Comparison of ENCODE assay signal across 15 cellular contexts in the genomic region with DNA sequence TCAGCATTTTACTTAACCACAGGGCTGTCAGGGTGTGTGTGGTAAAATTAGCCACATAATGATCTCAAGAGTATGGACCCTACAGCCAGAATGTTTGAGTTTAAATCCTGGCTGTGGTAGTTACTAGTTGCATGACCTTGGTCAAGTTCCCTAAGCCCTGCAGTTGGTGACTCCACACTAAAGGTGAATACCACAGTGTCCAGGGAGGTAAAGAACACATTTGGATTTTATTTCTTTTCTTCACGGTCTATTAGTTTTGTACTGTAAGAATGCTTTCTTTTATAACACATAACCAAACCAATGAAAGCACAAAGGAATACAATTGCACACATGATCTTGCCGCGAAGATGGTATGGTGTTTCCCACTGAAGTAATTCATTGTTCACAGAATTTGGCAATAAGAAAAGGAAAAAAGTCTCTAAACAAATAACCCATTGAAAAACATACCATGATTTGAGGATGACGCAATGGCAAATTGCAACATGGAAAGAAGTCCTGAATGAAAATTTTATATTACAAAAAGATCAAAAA. TPM values are rescaled to one million over a fixed set of nuclear protein-coding genes. Genes with fewer than 3 reads are reported as not detected.
A peak's percentile ranks its signal among the peaks of the same experiment; 100 is the strongest.
DNase-seq lines count a peak whose midpoint lies in the region; ATAC-seq, FAIRE-seq and TF ChIP-seq lines count a peak whose summit lies in the region.
"Had no signal": no experiment of that assay in that cellular context is flagged by ENCODE, and none has a peak within 500 bp of the region (broad histone marks: within the 10 kb centered on the region; RNA-seq: fewer than 3 reads in every experiment).

No MANE protein-coding gene starts in this region.

- no peak for TF ChIP-seq CTCF in Calu3 (IDR thresholded peaks at IDR 0.05; ENCODE audit: unreplicated experiment)
- no peak for TF ChIP-seq CTCF in pancreas (IDR thresholded peaks at IDR 0.05)
- TF ChIP-seq CTCF in smooth muscle cell (IDR thresholded peaks at IDR 0.05; ENCODE audit: borderline replicate concordance, insufficient read depth, poor library complexity, severe bottlenecking) = no peak

- no peaks in the 10 kb centered on the region for H4K20me1 ChIP-seq in smooth muscle cell (ENCODE audit: low read depth)

- H3K27ac Mint-ChIP-seq in Calu3 (ENCODE audit: unreplicated experiment) = peak overlapping the region; percentile 70
- H3K27ac Mint-ChIP-seq: activated naive CD8-positive, alpha-beta T cell treated with anti-CD3 and anti-CD28 coated beads for 36 hours had no signal

- CTCF ChIA-PET in Calu3 (lab: Charles Lee) = no interaction called here

- FAIRE-seq in pancreas (lab: Jason Lieb, UNC) = no peak
- FAIRE-seq: keratinocyte had no signal

- no peaks in the 10 kb centered on the region for H3K9me3 Mint-ChIP-seq in Calu3 (ENCODE audit: low read depth, unreplicated experiment)

- intact Hi-C loops in Calu3 (cut with micrococcal nuclease; ENCODE audit: unreplicated experiment) (loop anchor here (2.0 kb wide), 1 partner anchor 22 kb away; no protein-coding TSS in a partner anchor), pancreas (cut with DNase I) (no loop called here)

- no peak overlapping the region for H2AFZ ChIP-seq in smooth muscle cell (ENCODE audit: low read depth)
- H2AFZ ChIP-seq: parathyroid adenoma had no signal

- H3K36me3 ChIP-seq in adipocyte (ENCODE audit: control insufficient read depth, insufficient read depth, low read length, severe bottlenecking) = no peaks in the 10 kb centered on the region
- no peaks in the 10 kb centered on the region for H3K36me3 ChIP-seq in pancreas
- H3K36me3 ChIP-seq in smooth muscle cell (ENCODE audit: low read depth) = peaks cover 9% of the 10 kb centered on the region
- H3K36me3 ChIP-seq: BE2C, transverse colon had no signal

- H3K4me3 ChIP-seq in adipocyte (ENCODE audit: low read length) (no peak overlapping the region), pancreas (no peak overlapping the region), smooth muscle cell (no peak overlapping the region)
- H3K4me3 ChIP-seq: transverse colon had no signal

- H3K9me3 ChIP-seq in adipocyte (ENCODE audit: control insufficient read depth, low read length) (peaks cover 4% of the 10 kb centered on the region), pancreas (no peaks in the 10 kb centered on the region), smooth muscle cell (replicated peaks; ENCODE audit: low read depth) (no peaks in the 10 kb centered on the region)
- H3K9me3 ChIP-seq: BE2C, transverse colon had no signal

- H3K27ac ChIP-seq in pancreas = peak overlapping the region in 3 of 4 donors; percentile 11 to 40 (median 22)
- no peak overlapping the region for H3K27ac ChIP-seq in smooth muscle cell (ENCODE audit: low read depth)
- H3K27ac ChIP-seq: parathyroid adenoma, transverse colon had no signal

- H3K36me3 Mint-ChIP-seq in Calu3 (ENCODE audit: insufficient read depth, unreplicated experiment) = peaks cover 4% of the 10 kb centered on the region

- DNase-seq in Calu3 (peak; percentile 5), adipocyte (ENCODE audit: low read depth) (peak; percentile 90), fibroblast of gingiva (ENCODE audit: low read depth) (peak; percentile 87), pancreas (no peak), NCI-H446 (lab: John Stamatoyannopoulos, UW) (no peak), smooth muscle cell (lab: John Stamatoyannopoulos, UW; ENCODE audit: unreplicated experiment) (no peak)
- DNase-seq: activated naive CD8-positive, alpha-beta T cell treated with anti-CD3 and anti-CD28 coated beads for 36 hours; BE2C; MV-4-11; NCI-H345; transverse colon had no signal

- H3K4me1 ChIP-seq in adipocyte (ENCODE audit: control insufficient read depth, insufficient read depth, low read length) (peaks cover 9% of the 10 kb centered on the region), pancreas (no peaks in the 10 kb centered on the region), smooth muscle cell (ENCODE audit: low read depth) (peaks cover 7% of the 10 kb centered on the region)
- H3K4me1 ChIP-seq: BE2C, parathyroid adenoma, transverse colon had no signal

- 60 to 71% methylated on average over 4 of the region's 4 CpGs for WGBS in pancreas, 2 donors
- 96% methylated on average over 4 of the region's 4 CpGs for WGBS in smooth muscle cell (ENCODE audit: low lambda C conversion rate)

- H3K79me2 ChIP-seq in smooth muscle cell (ENCODE audit: low read depth) = no peaks in the 10 kb centered on the region
- H3K79me2 ChIP-seq: parathyroid adenoma had no signal

- H3K27me3 Mint-ChIP-seq in Calu3 (ENCODE audit: unreplicated experiment) = no peaks in the 10 kb centered on the region

- H3F3A ChIP-seq in smooth muscle cell (ENCODE audit: low read depth) = no peaks in the 10 kb centered on the region

- H3K27me3 ChIP-seq in adipocyte (replicated peaks; ENCODE audit: control insufficient read depth, insufficient read depth, low read length) (peaks cover 10% of the 10 kb centered on the region), pancreas (no peaks in the 10 kb centered on the region), smooth muscle cell (ENCODE audit: low read depth) (no peaks in the 10 kb centered on the region)
- H3K27me3 ChIP-seq: BE2C, transverse colon had no signal

- H3K4me1 Mint-ChIP-seq in Calu3 (ENCODE audit: low read depth, unreplicated experiment) = peaks cover 24% of the 10 kb centered on the region
- H3K4me1 Mint-ChIP-seq: activated naive CD8-positive, alpha-beta T cell treated with anti-CD3 and anti-CD28 coated beads for 36 hours had no signal

- H3K9ac ChIP-seq in adipocyte (ENCODE audit: low read length) (no peak overlapping the region), smooth muscle cell (ENCODE audit: low read depth) (no peak overlapping the region)
- H3K9ac ChIP-seq: parathyroid adenoma had no signal

- H3K4me3 Mint-ChIP-seq in Calu3 (ENCODE audit: low read depth, unreplicated experiment) = no peak overlapping the region
- H3K4me3 Mint-ChIP-seq: activated naive CD8-positive, alpha-beta T cell treated with anti-CD3 and anti-CD28 coated beads for 36 hours had no signal

- no peak overlapping the region for H3K4me2 ChIP-seq in smooth muscle cell

- peak in 2 of 4 donors; percentile 39 to 47 for ATAC-seq in pancreas
- ATAC-seq in GM21515 (IDR thresholded peaks at IDR 0.05; ENCODE audit: unreplicated experiment) = no peak
- ATAC-seq in HG03097 (IDR thresholded peaks at IDR 0.05; ENCODE audit: low FRiP score, unreplicated experiment) = no peak

- BruUV-seq in Calu3 (replicated peaks; lab: Mats Ljungman, UMichigan) = no TSS peak

RNA-seq across cellular contexts. Expression of a gene that starts 37.2 kb away (rescaled TPM):
- 35.5 and 49.6 TPM in 2 replicates for total RNA-seq in Calu3 (2022)
- 10 to 100 TPM; 17.6 to 39.2 (median 25.5) TPM for total RNA-seq in pancreas
- polyA plus RNA-seq in pancreas = 10 to 100 TPM; 11.0 to 11.9 TPM
- total RNA-seq in smooth muscle cell = 29.4 and 33.4 TPM in 2 replicates
- 8.0 and 9.1 TPM in 2 replicates for polyA plus RNA-seq in smooth muscle cell

Comparison
In these comparisons a context has a peak if more than half of its experiments do, and no peak if none do; other contexts are left out.
1. DNase-seq: peak in Calu3 (single experiment), adipocyte (single experiment) and fibroblast of gingiva (single experiment); none in pancreas (0 of 6), NCI-H446 (0 of 2) and smooth muscle cell (single experiment).